Comparison of ENCODE assay signal across 2 cellular contexts in the genomic region with DNA sequence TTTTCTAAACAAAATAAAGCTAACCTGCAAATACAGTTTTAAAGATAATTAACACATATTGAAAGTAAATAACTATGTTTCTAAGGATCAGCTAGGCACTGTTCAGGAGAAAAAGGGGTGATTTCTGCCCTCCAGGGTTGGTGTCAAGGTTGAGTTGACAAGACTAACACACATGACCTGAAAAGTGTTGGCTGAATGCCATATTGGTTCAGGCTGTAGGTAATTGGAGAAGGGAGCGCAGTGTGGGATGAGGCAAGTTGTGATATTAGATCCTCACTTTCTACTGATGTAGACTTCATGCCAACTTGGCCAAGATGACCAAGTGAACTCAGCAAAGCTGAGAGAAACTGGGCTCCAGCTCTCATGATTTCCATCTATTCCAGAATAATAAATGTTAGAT.
TF ChIP-seq lines count a peak whose summit lies in the region.

No MANE protein-coding gene starts in this region.

TF ChIP-seq in HEK293, 187 proteins besides CTCF, POLR2A, EP300 and RAD21:
- TF ChIP-seq ZFP37 (tag by site-specific recombination; IDR thresholded peaks at IDR 0.05) (no peak), ZFHX2 (tag by site-specific recombination; conservative IDR thresholded peaks at IDR 0.05) (0 out of 2 replicates have a peak, but pooled peaks have one; percentile 22), ZNF561 (tag by site-specific recombination; IDR thresholded peaks at IDR 0.05; ENCODE audit: borderline replicate concordance) (no peak), ZNF785 (tag by site-specific recombination; IDR thresholded peaks at IDR 0.05) (no peak)
- TF ChIP-seq, protein P1, sequence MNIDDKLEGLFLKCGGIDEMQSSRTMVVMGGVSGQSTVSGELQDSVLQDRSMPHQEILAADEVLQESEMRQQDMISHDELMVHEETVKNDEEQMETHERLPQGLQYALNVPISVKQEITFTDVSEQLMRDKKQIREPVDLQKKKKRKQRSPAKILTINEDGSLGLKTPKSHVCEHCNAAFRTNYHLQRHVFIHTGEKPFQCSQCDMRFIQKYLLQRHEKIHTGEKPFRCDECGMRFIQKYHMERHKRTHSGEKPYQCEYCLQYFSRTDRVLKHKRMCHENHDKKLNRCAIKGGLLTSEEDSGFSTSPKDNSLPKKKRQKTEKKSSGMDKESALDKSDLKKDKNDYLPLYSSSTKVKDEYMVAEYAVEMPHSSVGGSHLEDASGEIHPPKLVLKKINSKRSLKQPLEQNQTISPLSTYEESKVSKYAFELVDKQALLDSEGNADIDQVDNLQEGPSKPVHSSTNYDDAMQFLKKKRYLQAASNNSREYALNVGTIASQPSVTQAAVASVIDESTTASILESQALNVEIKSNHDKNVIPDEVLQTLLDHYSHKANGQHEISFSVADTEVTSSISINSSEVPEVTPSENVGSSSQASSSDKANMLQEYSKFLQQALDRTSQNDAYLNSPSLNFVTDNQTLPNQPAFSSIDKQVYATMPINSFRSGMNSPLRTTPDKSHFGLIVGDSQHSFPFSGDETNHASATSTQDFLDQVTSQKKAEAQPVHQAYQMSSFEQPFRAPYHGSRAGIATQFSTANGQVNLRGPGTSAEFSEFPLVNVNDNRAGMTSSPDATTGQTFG (tag by site-specific recombination; IDR thresholded peaks at IDR 0.05; ENCODE audit: borderline replicate concordance): no peak

TF ChIP-seq in K562, 482 proteins besides CTCF, POLR2A, EP300 and RAD21:
- no peak for TF ChIP-seq BCL6 (CRISPR knock-in tag; IDR thresholded peaks at IDR 0.05)
- no peak for TF ChIP-seq SAP30 (IDR thresholded peaks at IDR 0.05; ENCODE audit: borderline replicate concordance, insufficient read depth, low read depth, low read length, poor library complexity, severe bottlenecking)
- TF ChIP-seq NFIC (IDR thresholded peaks at IDR 0.05): peak; percentile 22; the same call in 1 of the 2 replicates
- TF ChIP-seq, protein P2, sequence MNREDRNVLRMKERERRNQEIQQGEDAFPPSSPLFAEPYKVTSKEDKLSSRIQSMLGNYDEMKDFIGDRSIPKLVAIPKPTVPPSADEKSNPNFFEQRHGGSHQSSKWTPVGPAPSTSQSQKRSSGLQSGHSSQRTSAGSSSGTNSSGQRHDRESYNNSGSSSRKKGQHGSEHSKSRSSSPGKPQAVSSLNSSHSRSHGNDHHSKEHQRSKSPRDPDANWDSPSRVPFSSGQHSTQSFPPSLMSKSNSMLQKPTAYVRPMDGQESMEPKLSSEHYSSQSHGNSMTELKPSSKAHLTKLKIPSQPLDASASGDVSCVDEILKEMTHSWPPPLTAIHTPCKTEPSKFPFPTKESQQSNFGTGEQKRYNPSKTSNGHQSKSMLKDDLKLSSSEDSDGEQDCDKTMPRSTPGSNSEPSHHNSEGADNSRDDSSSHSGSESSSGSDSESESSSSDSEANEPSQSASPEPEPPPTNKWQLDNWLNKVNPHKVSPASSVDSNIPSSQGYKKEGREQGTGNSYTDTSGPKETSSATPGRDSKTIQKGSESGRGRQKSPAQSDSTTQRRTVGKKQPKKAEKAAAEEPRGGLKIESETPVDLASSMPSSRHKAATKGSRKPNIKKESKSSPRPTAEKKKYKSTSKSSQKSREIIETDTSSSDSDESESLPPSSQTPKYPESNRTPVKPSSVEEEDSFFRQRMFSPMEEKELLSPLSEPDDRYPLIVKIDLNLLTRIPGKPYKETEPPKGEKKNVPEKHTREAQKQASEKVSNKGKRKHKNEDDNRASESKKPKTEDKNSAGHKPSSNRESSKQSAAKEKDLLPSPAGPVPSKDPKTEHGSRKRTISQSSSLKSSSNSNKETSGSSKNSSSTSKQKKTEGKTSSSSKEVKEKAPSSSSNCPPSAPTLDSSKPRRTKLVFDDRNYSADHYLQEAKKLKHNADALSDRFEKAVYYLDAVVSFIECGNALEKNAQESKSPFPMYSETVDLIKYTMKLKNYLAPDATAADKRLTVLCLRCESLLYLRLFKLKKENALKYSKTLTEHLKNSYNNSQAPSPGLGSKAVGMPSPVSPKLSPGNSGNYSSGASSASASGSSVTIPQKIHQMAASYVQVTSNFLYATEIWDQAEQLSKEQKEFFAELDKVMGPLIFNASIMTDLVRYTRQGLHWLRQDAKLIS (CRISPR knock-in tag; IDR thresholded peaks at IDR 0.05): no peak
- TF ChIP-seq BMI1 (IDR thresholded peaks at IDR 0.05; ENCODE audit: low read length): no peak
- no peak for TF ChIP-seq MECOM (CRISPR knock-in tag; IDR thresholded peaks at IDR 0.05)
- TF ChIP-seq, protein P3, sequence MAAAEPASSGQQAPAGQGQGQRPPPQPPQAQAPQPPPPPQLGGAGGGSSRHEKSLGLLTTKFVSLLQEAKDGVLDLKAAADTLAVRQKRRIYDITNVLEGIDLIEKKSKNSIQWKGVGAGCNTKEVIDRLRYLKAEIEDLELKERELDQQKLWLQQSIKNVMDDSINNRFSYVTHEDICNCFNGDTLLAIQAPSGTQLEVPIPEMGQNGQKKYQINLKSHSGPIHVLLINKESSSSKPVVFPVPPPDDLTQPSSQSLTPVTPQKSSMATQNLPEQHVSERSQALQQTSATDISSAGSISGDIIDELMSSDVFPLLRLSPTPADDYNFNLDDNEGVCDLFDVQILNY (CRISPR knock-in tag; IDR thresholded peaks at IDR 0.05): no peak
- TF ChIP-seq, protein P4, sequence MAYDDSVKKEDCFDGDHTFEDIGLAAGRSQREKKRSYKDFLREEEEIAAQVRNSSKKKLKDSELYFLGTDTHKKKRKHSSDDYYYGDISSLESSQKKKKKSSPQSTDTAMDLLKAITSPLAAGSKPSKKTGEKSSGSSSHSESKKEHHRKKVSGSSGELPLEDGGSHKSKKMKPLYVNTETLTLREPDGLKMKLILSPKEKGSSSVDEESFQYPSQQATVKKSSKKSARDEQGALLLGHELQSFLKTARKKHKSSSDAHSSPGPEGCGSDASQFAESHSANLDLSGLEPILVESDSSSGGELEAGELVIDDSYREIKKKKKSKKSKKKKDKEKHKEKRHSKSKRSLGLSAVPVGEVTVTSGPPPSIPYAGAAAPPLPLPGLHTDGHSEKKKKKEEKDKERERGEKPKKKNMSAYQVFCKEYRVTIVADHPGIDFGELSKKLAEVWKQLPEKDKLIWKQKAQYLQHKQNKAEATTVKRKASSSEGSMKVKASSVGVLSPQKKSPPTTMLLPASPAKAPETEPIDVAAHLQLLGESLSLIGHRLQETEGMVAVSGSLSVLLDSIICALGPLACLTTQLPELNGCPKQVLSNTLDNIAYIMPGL (CRISPR knock-in tag; IDR thresholded peaks at IDR 0.05): no peak
TF ChIP-seq in K562: peak in this region for 1.
